ENCODE assay signal across 26 cellular contexts in genomic region chr11:439315-440064, GRCh38. TPM values are rescaled to one million over a fixed set of nuclear protein-coding genes. Genes with fewer than 3 reads are reported as not detected.
DNase-seq lines count a peak whose midpoint lies in the region; ATAC-seq, FAIRE-seq and TF ChIP-seq lines count a peak whose summit lies in the region.
"Had no signal": no experiment of that assay in that cellular context is flagged by ENCODE, and none has a peak within 500 bp of the region (broad histone marks: within the 10 kb centered on the region; RNA-seq: fewer than 3 reads in every experiment).

No MANE protein-coding gene starts in this region.

- POLR2A ChIA-PET in activated CD4-positive, alpha-beta memory T cell treated with anti-CD3 and anti-CD28 coated beads, Interleukin-2, amount 10 ng/mL, durations not matched to agents 7 days and 5 days (lab: Charles Lee) = interaction anchor here (0.9 to 3.1 kb wide), 4 partner anchors 9 to 24 kb away, joined by 4 to 30 read pairs (median 8); partner anchors contain the start of genes PTDSS2 and SIGIRR
- POLR2A ChIA-PET in activated CD4-positive, alpha-beta memory T cell treated with anti-CD3 and anti-CD28 coated beads for 36 hours (lab: Charles Lee) = interaction anchor here (1.0 kb wide), 1 partner anchor 10 kb away, joined by 5 read pairs; no protein-coding TSS in a partner anchor
- POLR2A ChIA-PET in CD8-positive, alpha-beta memory T cell (lab: Charles Lee) = interaction anchor here (0.6 kb wide), 1 partner anchor 8 kb away, joined by 3 read pairs; no protein-coding TSS in a partner anchor
- POLR2A ChIA-PET in GM12878 (lab: Charles Lee) = no interaction called here

- H4K20me1 ChIP-seq in GM12878 (ENCODE audit: control insufficient read depth, insufficient read depth) = no peaks in the 10 kb centered on the region

- H3K27me3 Mint-ChIP-seq in activated CD4-positive, alpha-beta memory T cell treated with anti-CD3 and anti-CD28 coated beads, Interleukin-2, amount 10 ng/mL, durations not matched to agents 7 days and 5 days = peaks cover 9% of the 10 kb centered on the region
- H3K27me3 Mint-ChIP-seq in activated CD4-positive, alpha-beta memory T cell treated with anti-CD3 and anti-CD28 coated beads for 36 hours = peaks cover 2% of the 10 kb centered on the region
- H3K27me3 Mint-ChIP-seq in CD8-positive, alpha-beta memory T cell = peaks cover 0 to 2% of the 10 kb centered on the region in 2 donors

- TF ChIP-seq CTCF in GM12878 (IDR thresholded peaks at IDR 0.05 in 2 of 3, conservative IDR thresholded peaks at IDR 0.05 in 1 of 3; ENCODE audit: control insufficient read depth in 2 of 3, extremely low read depth in 1 of 3, insufficient read depth in 1 of 3, low read depth in 3 of 3, low read length in 3 of 3) = no peak

- peaks cover 32% of the 10 kb centered on the region for H3K4me1 ChIP-seq in CD8-positive, alpha-beta memory T cell (ENCODE audit: insufficient read depth, low read length)
- peaks cover 12% of the 10 kb centered on the region for H3K4me1 ChIP-seq in GM12878 (ENCODE audit: control insufficient read depth, insufficient read depth, low read length)
- H3K4me1 ChIP-seq in neuronal stem cell (ENCODE audit: control insufficient read depth in 2 of 2, insufficient read depth in 1 of 2, low read depth in 1 of 2, low read length in 2 of 2) = peaks cover 6 to 7% of the 10 kb centered on the region in 2 donors

- H3K9me3 Mint-ChIP-seq in activated CD4-positive, alpha-beta memory T cell treated with anti-CD3 and anti-CD28 coated beads, Interleukin-2, amount 10 ng/mL, durations not matched to agents 7 days and 5 days = no peaks in the 10 kb centered on the region
- H3K9me3 Mint-ChIP-seq in activated CD4-positive, alpha-beta memory T cell treated with anti-CD3 and anti-CD28 coated beads for 36 hours = no peaks in the 10 kb centered on the region
- H3K9me3 Mint-ChIP-seq in CD8-positive, alpha-beta memory T cell = no peaks in the 10 kb centered on the region

- peak overlapping the region; percentile 87 for H3K18ac ChIP-seq in neuronal stem cell (ENCODE audit: low read length)

- CTCF ChIA-PET in activated CD4-positive, alpha-beta memory T cell treated with anti-CD3 and anti-CD28 coated beads, Interleukin-2, amount 10 ng/mL, durations not matched to agents 7 days and 5 days (lab: Charles Lee) = interaction anchor here (1.2 to 3.3 kb wide), 2 partner anchors 10 to 33 kb away, joined by 4 to 23 read pairs; partner anchors contain the start of gene PTDSS2
- CTCF ChIA-PET in activated CD4-positive, alpha-beta memory T cell treated with anti-CD3 and anti-CD28 coated beads for 36 hours (lab: Charles Lee) = interaction anchor here (1.2 to 1.3 kb wide), 2 partner anchors 9 to 79 kb away, joined by 5 to 6 read pairs; no protein-coding TSS in a partner anchor
- CTCF ChIA-PET in CD8-positive, alpha-beta memory T cell (lab: Charles Lee) = interaction anchor here (0.9 to 3.4 kb wide), 7 partner anchors 10 to 189 kb away, joined by 3 to 21 read pairs (median 3); partner anchors contain the start of gene PTDSS2
- CTCF ChIA-PET in GM12878 (lab: Yijun Ruan, JAX) = interaction anchor here (0.9 to 4.9 kb wide), 5 partner anchors 10 to 286 kb away, joined by 3 to 34 read pairs (median 3); partner anchors contain the start of gene PTDSS2

- peaks cover 10% of the 10 kb centered on the region for H3K79me2 ChIP-seq in GM12878 (ENCODE audit: control insufficient read depth, insufficient read depth, low read length)
- H3K79me2 ChIP-seq: hepatocyte had no signal

- TF ChIP-seq POLR2A in GM12878 (IDR thresholded peaks at IDR 0.05; ENCODE audit: low read depth, low read length) = no peak

- H3K4me1 Mint-ChIP-seq in activated CD4-positive, alpha-beta memory T cell treated with anti-CD3 and anti-CD28 coated beads, Interleukin-2, amount 10 ng/mL, durations not matched to agents 7 days and 5 days = peaks cover 38% of the 10 kb centered on the region
- peaks cover 31% of the 10 kb centered on the region for H3K4me1 Mint-ChIP-seq in activated CD4-positive, alpha-beta memory T cell treated with anti-CD3 and anti-CD28 coated beads for 36 hours (ENCODE audit: low read depth)
- H3K4me1 Mint-ChIP-seq in CD8-positive, alpha-beta memory T cell = peaks cover 15 to 46% (median 26%) of the 10 kb centered on the region in 3 donors

- no peak overlapping the region for H3K4ac ChIP-seq in neuronal stem cell (ENCODE audit: low read length)

- no peak overlapping the region for H3K9ac ChIP-seq in GM12878 (ENCODE audit: control insufficient read depth, insufficient read depth, low read length)
- peak overlapping the region; percentile 60 for H3K9ac ChIP-seq in neuronal stem cell (ENCODE audit: low read depth, low read length, poor library complexity)

- no peaks in the 10 kb centered on the region for H3K36me3 ChIP-seq in CD8-positive, alpha-beta memory T cell (ENCODE audit: insufficient read depth, low read length)
- H3K36me3 ChIP-seq in GM12878 (ENCODE audit: control insufficient read depth in 2 of 2, insufficient read depth in 2 of 2, low read length in 1 of 2) (no peaks in the 10 kb centered on the region; a peak in 1 of 4 replicates), neuronal stem cell (replicated peaks in 1 of 2; ENCODE audit: control insufficient read depth in 2 of 2, insufficient read depth in 2 of 2, low read length in 2 of 2) (no peaks in the 10 kb centered on the region)
- H3K36me3 ChIP-seq: brain microvascular endothelial cell, transverse colon had no signal

- H4K91ac ChIP-seq in neuronal stem cell (ENCODE audit: low read depth, low read length, poor library complexity) = no peak overlapping the region

- H3K27ac ChIP-seq in CD8-positive, alpha-beta memory T cell (ENCODE audit: low read depth, low read length) = no peak overlapping the region
- H3K27ac ChIP-seq in GM12878 (ENCODE audit: control insufficient read depth, insufficient read depth) (no peak overlapping the region), neuronal stem cell (replicated peaks; ENCODE audit: low read length) (no peak overlapping the region)
- H3K27ac ChIP-seq: brain microvascular endothelial cell, hepatocyte, transverse colon had no signal

- SMC1A ChIA-PET in GM12878 (lab: Charles Lee; ENCODE audit: uncharacterized antibody, unreplicated experiment) = interaction anchor here (1.1 to 1.2 kb wide), 2 partner anchors 10 to 79 kb away, joined by 3 to 4 read pairs; no protein-coding TSS in a partner anchor

- H2BK15ac ChIP-seq in neuronal stem cell (ENCODE audit: low read length) = peak overlapping the region; percentile 37

- H3K23ac ChIP-seq in neuronal stem cell (ENCODE audit: low read depth, low read length, poor library complexity) = peak overlapping the region; percentile 52

- peak overlapping the region; percentile 72 for H2BK120ac ChIP-seq in neuronal stem cell (ENCODE audit: low read depth, low read length)

- RAD21 ChIA-PET in GM12878 (lab: Charles Lee; ENCODE audit: unreplicated experiment) = interaction anchor here (1.1 to 1.2 kb wide), 3 partner anchors 9 to 282 kb away, joined by 3 to 6 read pairs (median 4); partner anchors contain the start of gene PTDSS2

- peaks cover 5% of the 10 kb centered on the region for H3K79me1 ChIP-seq in neuronal stem cell (ENCODE audit: low read depth, low read length)

- DNase-seq in activated CD4-positive, alpha-beta memory T cell treated with anti-CD3 and anti-CD28 coated beads, Interleukin-2, amount 10 ng/mL, durations not matched to agents 7 days and 5 days = no peak
- no peak for DNase-seq in activated CD4-positive, alpha-beta memory T cell treated with anti-CD3 and anti-CD28 coated beads for 36 hours
- DNase-seq in CD8-positive, alpha-beta memory T cell = no peak
- DNase-seq in GM12878 (ENCODE audit: low read depth, low spot score) (no peak), neuronal stem cell (ENCODE audit: low spot score) (no peak), NCI-H1436 treated with DMSO at 0.1 percent for 48 hours (lab: John Stamatoyannopoulos, UW) (no peak)
- DNase-seq in stimulated activated naive CD4-positive, alpha-beta T cell (lab: John Stamatoyannopoulos, UW) = no peak
- DNase-seq: activated CD8-positive, alpha-beta memory T cell treated with anti-CD3 and anti-CD28 coated beads, Interleukin-2, amount 10 ng/mL, durations not matched to agents 7 days and 5 days; brain microvascular endothelial cell; DMS79 treated with DMSO at 0.1 percent for 48 hours; foreskin melanocyte; NCI-H187; NCI-H2171 treated with DMSO at 0.1 percent for 48 hours; NCI-H524 treated with DMSO at 0.1 percent for 48 hours had no signal

- peak overlapping the region; percentile 29 for H4K8ac ChIP-seq in neuronal stem cell (ENCODE audit: low read depth, low read length)

- H3K14ac ChIP-seq in neuronal stem cell (ENCODE audit: low read length) = peak overlapping the region; percentile 89

- H3K4me2 ChIP-seq in GM12878 (ENCODE audit: control insufficient read depth, insufficient read depth) (no peak overlapping the region), neuronal stem cell (ENCODE audit: insufficient read depth, low read length, poor library complexity, severe bottlenecking) (no peak overlapping the region)
- H3K4me2 ChIP-seq: GM23338, hepatocyte had no signal

- H2AFZ ChIP-seq in GM12878 (ENCODE audit: control insufficient read depth, low read depth, low read length) = no peak overlapping the region
- H2AFZ ChIP-seq in neuronal stem cell (ENCODE audit: low read length) = no peak overlapping the region
- H2AFZ ChIP-seq: GM23338, hepatocyte had no signal

- intact Hi-C loops in activated CD4-positive, alpha-beta memory T cell treated with anti-CD3 and anti-CD28 coated beads for 36 hours (cut with micrococcal nuclease) = no loop called here
- intact Hi-C loops in GM12878 (cut with micrococcal nuclease; ENCODE audit: unreplicated experiment) = loop anchor here (10.0 kb wide), 2 partner anchors 135 to 235 kb away; partner anchors contain the start of genes BET1L, IFITM2 and RIC8A

- no peak overlapping the region for H3K4me3 ChIP-seq in CD8-positive, alpha-beta memory T cell (ENCODE audit: low read length)
- H3K4me3 ChIP-seq in GM12878 (no peak overlapping the region; the same call in 1 of the 2 replicates), neuronal stem cell (ENCODE audit: low read length in 2 of 2) (no peak overlapping the region)
- H3K4me3 ChIP-seq: GM23338, hepatocyte, mucosa of descending colon, transverse colon had no signal

- peak overlapping the region; percentile 41 for H2BK12ac ChIP-seq in neuronal stem cell (ENCODE audit: low read length)

- no peak for TF ChIP-seq RAD21 in GM12878 (IDR thresholded peaks at IDR 0.05; ENCODE audit: insufficient read depth, low read depth, low read length)

- ATAC-seq in GM12878 (no peak), HG03439 (IDR thresholded peaks at IDR 0.05; ENCODE audit: unreplicated experiment) (no peak)
- ATAC-seq: activated CD8-positive, alpha-beta memory T cell treated with anti-CD3 and anti-CD28 coated beads, Interleukin-2, amount 10 ng/mL, durations not matched to agents 7 days and 5 days; esophagus mucosa; GM23338; sciatic nerve had no signal

- no peak for FAIRE-seq in GM12878 (lab: Jason Lieb, UNC)
- FAIRE-seq: colon had no signal

- in situ Hi-C loops in GM12878 (cut with MboI) = no loop called here

- H3K27ac Mint-ChIP-seq in activated CD4-positive, alpha-beta memory T cell treated with anti-CD3 and anti-CD28 coated beads, Interleukin-2, amount 10 ng/mL, durations not matched to agents 7 days and 5 days = no peak overlapping the region
- no peak overlapping the region for H3K27ac Mint-ChIP-seq in activated CD4-positive, alpha-beta memory T cell treated with anti-CD3 and anti-CD28 coated beads for 36 hours
- peak overlapping the region in 2 of 8 donors; percentile 63 to 68 for H3K27ac Mint-ChIP-seq in CD8-positive, alpha-beta memory T cell
- H3K27ac Mint-ChIP-seq: activated CD8-positive, alpha-beta memory T cell treated with anti-CD3 and anti-CD28 coated beads, Interleukin-2, amount 10 ng/mL, durations not matched to agents 7 days and 5 days; GM23338 had no signal

- TF ChIP-seq EP300 in GM12878 (IDR thresholded peaks at IDR 0.05; ENCODE audit: borderline replicate concordance in 1 of 2, control insufficient read depth in 1 of 2, low read depth in 2 of 2, low read length in 2 of 2) = no peak

- H3K9me3 ChIP-seq in CD8-positive, alpha-beta memory T cell (ENCODE audit: low read length) = no peaks in the 10 kb centered on the region
- H3K9me3 ChIP-seq in GM12878 (replicated peaks; ENCODE audit: control insufficient read depth, insufficient read depth, low read length) (no peaks in the 10 kb centered on the region), neuronal stem cell (replicated peaks in 1 of 2; ENCODE audit: control insufficient read depth in 2 of 2, insufficient read depth in 1 of 2, low read depth in 1 of 2, low read length in 2 of 2) (peaks cover 0 to 5% of the 10 kb centered on the region in 2 donors)
- H3K9me3 ChIP-seq: mucosa of descending colon, Peyer's patch, transverse colon had no signal

- no TSS peak for BruUV-seq in GM12878 (replicated peaks; lab: Mats Ljungman, UMichigan)

- 74% methylated on average over 23 of the region's 23 CpGs for WGBS in GM12878 (ENCODE audit: insufficient coverage, insufficient replicate concordance, low lambda C conversion rate, missing lambda C conversion rate)
- WGBS in neuronal stem cell (ENCODE audit: extremely low coverage in 2 of 2, insufficient read length in 2 of 2, insufficient replicate concordance in 1 of 2), 2 donors = no CpG with 5 or more reads among the region's 23 CpGs

- H2AK5ac ChIP-seq in neuronal stem cell (ENCODE audit: low read depth, low read length) = peak overlapping the region; percentile 68

- H3K36me3 Mint-ChIP-seq in activated CD4-positive, alpha-beta memory T cell treated with anti-CD3 and anti-CD28 coated beads, Interleukin-2, amount 10 ng/mL, durations not matched to agents 7 days and 5 days (ENCODE audit: low read depth) = no peaks in the 10 kb centered on the region
- no peaks in the 10 kb centered on the region for H3K36me3 Mint-ChIP-seq in activated CD4-positive, alpha-beta memory T cell treated with anti-CD3 and anti-CD28 coated beads for 36 hours
- peaks cover 0 to 2% (median 1%) of the 10 kb centered on the region in 3 donors for H3K36me3 Mint-ChIP-seq in CD8-positive, alpha-beta memory T cell
- H3K36me3 Mint-ChIP-seq: activated CD8-positive, alpha-beta memory T cell treated with anti-CD3 and anti-CD28 coated beads, Interleukin-2, amount 10 ng/mL, durations not matched to agents 7 days and 5 days had no signal

- H3K27me3 ChIP-seq in CD8-positive, alpha-beta memory T cell (ENCODE audit: insufficient read depth, low read length, poor library complexity, severe bottlenecking) = no peaks in the 10 kb centered on the region
- H3K27me3 ChIP-seq in GM12878 (replicated peaks in 1 of 2; ENCODE audit: control insufficient read depth in 2 of 2, insufficient read depth in 2 of 2, low read length in 1 of 2) = no peaks in the 10 kb centered on the region
- peaks cover 0 to 38% (median 0%) of the 10 kb centered on the region in 3 experiments for H3K27me3 ChIP-seq in neuronal stem cell (ENCODE audit: control insufficient read depth in 3 of 3, insufficient read depth in 3 of 3, low read depth in 1 of 3, low read length in 3 of 3)
- H3K27me3 ChIP-seq: brain microvascular endothelial cell, hepatocyte, Peyer's patch had no signal

- peak overlapping the region; percentile 33 for H3K4me3 Mint-ChIP-seq in activated CD4-positive, alpha-beta memory T cell treated with anti-CD3 and anti-CD28 coated beads, Interleukin-2, amount 10 ng/mL, durations not matched to agents 7 days and 5 days
- H3K4me3 Mint-ChIP-seq in activated CD4-positive, alpha-beta memory T cell treated with anti-CD3 and anti-CD28 coated beads for 36 hours = no peak overlapping the region
- H3K4me3 Mint-ChIP-seq in CD8-positive, alpha-beta memory T cell = peak overlapping the region in 6 of 7 donors; percentile 6 to 64 (median 32)
- H3K4me3 Mint-ChIP-seq: GM23338, neural crest cell had no signal

- peak overlapping the region; percentile 90 for H2BK5ac ChIP-seq in neuronal stem cell (ENCODE audit: low read length)

RNA-seq across cellular contexts. Expression of gene ANO9, which starts 2.3 kb away (rescaled TPM):
- 10 to 100 TPM; 69.2 to 73.5 TPM for total RNA-seq in activated CD4-positive, alpha-beta memory T cell treated with anti-CD3 and anti-CD28 coated beads, Interleukin-2, amount 10 ng/mL, durations not matched to agents 7 days and 5 days
- total RNA-seq in activated CD4-positive, alpha-beta memory T cell treated with anti-CD3 and anti-CD28 coated beads for 36 hours = 10 to 100 TPM; 41.7 to 45.6 TPM
- total RNA-seq in CD8-positive, alpha-beta memory T cell = 10 to 100 TPM; 25.3 to 26.4 TPM
- 12.2 TPM for polyA plus RNA-seq in CD8-positive, alpha-beta memory T cell
- 106 and 107 TPM in 2 replicates for total RNA-seq in GM12878 (2013; cell fraction: nucleolus; rRNA removed)
- total RNA-seq in GM12878 (2014; rRNA removed) (16.3 and 19.8 TPM in 2 replicates), GM12878 (2014; rRNA removed; fragmentation: Illumina TruSeq; extraction: Trizol) (7.6 and 9.4 TPM in 2 replicates), GM12878 (2021) (37.0 and 42.3 TPM in 2 replicates)
- polyA plus RNA-seq in GM12878 (2011; ENCODE audit: low read depth) = 14.4 TPM
- polyA plus RNA-seq in GM12878 (2011; rRNA removed) (12.7 and 21.8 TPM in 2 replicates), GM12878 (2014; fragmentation: Illumina TruSeq; extraction: Trizol) (3.0 and 9.5 TPM in 2 replicates), GM12878 (2014; fragmentation: Nextera tagmentation; extraction: Ambion mirVana) (1 to 10 TPM in 1 of 2 experiments, under 1 TPM in 1; 0.21 to 1.6 TPM), GM12878 (2014; rRNA removed) (42.1 and 51.0 TPM in 2 replicates), GM12878 (2016; fragmentation: Nextera tagmentation; extraction: Ambion mirVana) (10 to 100 TPM; 11.0 to 13.0 TPM)
- polyA plus RNA-seq in GM12878 (2011; cell fraction: cytosol; rRNA removed) = 15.7 and 24.8 TPM in 2 replicates
- polyA plus RNA-seq in GM12878 (2011; cell fraction: nucleus; rRNA removed) = 445 and 483 TPM in 2 replicates
- polyA plus RNA-seq in GM12878 (2012) = 46.7 and 48.0 TPM in 2 replicates
- polyA minus RNA-seq in GM12878 (2011; rRNA and poly(A)+ RNA removed) = 7.8 and 14.5 TPM in 2 replicates
- 3.9 and 5.2 TPM in 2 replicates for polyA minus RNA-seq in GM12878 (2011; cell fraction: cytosol; rRNA and poly(A)+ RNA removed)
- polyA minus RNA-seq in GM12878 (2011; cell fraction: nucleus; rRNA and poly(A)+ RNA removed) = 38.2 and 44.2 TPM in 2 replicates
- polyA plus RNA-seq in neuronal stem cell (2013, experiment 1 of 2) = 2.8 TPM
- 1.9 TPM for polyA plus RNA-seq in neuronal stem cell (2013, experiment 2 of 2)
- total RNA-seq: A172, neural crest cell, SK-MEL-5 had no signal

RNA-seq across cellular contexts. Expression of gene PTDSS2, which starts 10.6 kb away (rescaled TPM):
- total RNA-seq in activated CD4-positive, alpha-beta memory T cell treated with anti-CD3 and anti-CD28 coated beads, Interleukin-2, amount 10 ng/mL, durations not matched to agents 7 days and 5 days = 10 to 100 TPM; 20.1 to 21.5 TPM
- total RNA-seq in activated CD4-positive, alpha-beta memory T cell treated with anti-CD3 and anti-CD28 coated beads for 36 hours = 10 to 100 TPM; 15.0 to 16.7 TPM
- 10 to 100 TPM; 26.2 to 28.4 TPM for total RNA-seq in CD8-positive, alpha-beta memory T cell
- polyA plus RNA-seq in CD8-positive, alpha-beta memory T cell = 11.5 TPM
- 62.9 and 72.6 TPM in 2 replicates for total RNA-seq in GM12878 (2013; cell fraction: nucleolus; rRNA removed)
- total RNA-seq in GM12878 (2014; rRNA removed) (17.2 and 18.3 TPM in 2 replicates), GM12878 (2014; rRNA removed; fragmentation: Illumina TruSeq; extraction: Trizol) (4.8 and 6.6 TPM in 2 replicates), GM12878 (2021) (21.1 and 24.9 TPM in 2 replicates)
- polyA plus RNA-seq in GM12878 (2011; ENCODE audit: low read depth) = 4.3 TPM
- polyA plus RNA-seq in GM12878 (2011; rRNA removed) (6.0 and 9.1 TPM in 2 replicates), GM12878 (2014; fragmentation: Illumina TruSeq; extraction: Trizol) (6.1 and 9.9 TPM in 2 replicates), GM12878 (2014; fragmentation: Nextera tagmentation; extraction: Ambion mirVana) (under 1 TPM; 0.39 to 0.66 TPM), GM12878 (2014; rRNA removed) (18.4 and 18.5 TPM in 2 replicates), GM12878 (2016; fragmentation: Nextera tagmentation; extraction: Ambion mirVana) (10 to 100 TPM; 12.6 to 16.8 TPM)
- polyA plus RNA-seq in GM12878 (2011; cell fraction: cytosol; rRNA removed) = 15.2 and 17.0 TPM in 2 replicates
- polyA plus RNA-seq in GM12878 (2011; cell fraction: nucleus; rRNA removed) = 92.1 and 99.5 TPM in 2 replicates
- 14.4 and 15.3 TPM in 2 replicates for polyA plus RNA-seq in GM12878 (2012)
- polyA minus RNA-seq in GM12878 (2011; rRNA and poly(A)+ RNA removed) = 14.0 and 20.2 TPM in 2 replicates
- polyA minus RNA-seq in GM12878 (2011; cell fraction: cytosol; rRNA and poly(A)+ RNA removed) = 3.5 and 4.7 TPM in 2 replicates
- polyA minus RNA-seq in GM12878 (2011; cell fraction: nucleus; rRNA and poly(A)+ RNA removed) = 14.5 and 26.6 TPM in 2 replicates
- 27.4 TPM for polyA plus RNA-seq in neuronal stem cell (2013, experiment 1 of 2)
- polyA plus RNA-seq in neuronal stem cell (2013, experiment 2 of 2) = 26.0 TPM

RNA-seq across cellular contexts. Expression of gene SIGIRR, which starts 24.7 kb away (rescaled TPM):
- 100 to 1,000 TPM; 170 to 178 TPM for total RNA-seq in activated CD4-positive, alpha-beta memory T cell treated with anti-CD3 and anti-CD28 coated beads, Interleukin-2, amount 10 ng/mL, durations not matched to agents 7 days and 5 days
- total RNA-seq in activated CD4-positive, alpha-beta memory T cell treated with anti-CD3 and anti-CD28 coated beads for 36 hours = 10 to 100 TPM; 55.0 to 57.2 TPM
- total RNA-seq in CD8-positive, alpha-beta memory T cell = 10 to 100 TPM; 54.2 to 59.4 TPM
- 267 TPM for polyA plus RNA-seq in CD8-positive, alpha-beta memory T cell
- 3.3 and 3.7 TPM in 2 replicates for total RNA-seq in GM12878 (2013; cell fraction: nucleolus; rRNA removed)
- 5.2 and 6.5 TPM in 2 replicates for total RNA-seq in GM12878 (2014; rRNA removed)
- 1.9 and 3.8 TPM in 2 replicates for total RNA-seq in GM12878 (2014; rRNA removed; fragmentation: Illumina TruSeq; extraction: Trizol)
- total RNA-seq in GM12878 (2021) = 10.1 and 10.9 TPM in 2 replicates
- polyA plus RNA-seq in GM12878 (2011; ENCODE audit: low read depth) = 3.5 TPM
- polyA plus RNA-seq in GM12878 (2011; rRNA removed) = 2.2 and 5.1 TPM in 2 replicates
- polyA plus RNA-seq in GM12878 (2011; cell fraction: cytosol; rRNA removed) = 8.6 and 12.4 TPM in 2 replicates
- polyA plus RNA-seq in GM12878 (2011; cell fraction: nucleus; rRNA removed) = 22.5 TPM in 2 replicates
- 8.7 and 14.5 TPM in 2 replicates for polyA plus RNA-seq in GM12878 (2012)
- 0.82 and 1.7 TPM in 2 replicates for polyA plus RNA-seq in GM12878 (2014; fragmentation: Illumina TruSeq; extraction: Trizol)
- 1 to 10 TPM in 1 of 2 experiments, under 1 TPM in 1; 0.18 to 1.2 TPM for polyA plus RNA-seq in GM12878 (2014; fragmentation: Nextera tagmentation; extraction: Ambion mirVana)
- 10.5 and 10.8 TPM in 2 replicates for polyA plus RNA-seq in GM12878 (2014; rRNA removed)
- 1 to 10 TPM; 5.2 to 7.2 TPM for polyA plus RNA-seq in GM12878 (2016; fragmentation: Nextera tagmentation; extraction: Ambion mirVana)
- 1.7 and 4.0 TPM in 2 replicates for polyA minus RNA-seq in GM12878 (2011; rRNA and poly(A)+ RNA removed)
- polyA minus RNA-seq in GM12878 (2011; cell fraction: cytosol; rRNA and poly(A)+ RNA removed) = 4.8 and 5.9 TPM in 2 replicates
- polyA minus RNA-seq in GM12878 (2011; cell fraction: nucleus; rRNA and poly(A)+ RNA removed) = 3.1 and 3.3 TPM in 2 replicates
- 15.1 TPM for polyA plus RNA-seq in neuronal stem cell (2013, experiment 1 of 2)
- polyA plus RNA-seq in neuronal stem cell (2013, experiment 2 of 2) = 13.4 TPM

RNA-seq across cellular contexts. Expression of gene PKP3, which starts 45.5 kb away (rescaled TPM):
- total RNA-seq in activated CD4-positive, alpha-beta memory T cell treated with anti-CD3 and anti-CD28 coated beads, Interleukin-2, amount 10 ng/mL, durations not matched to agents 7 days and 5 days = not detected
- under 1 TPM in 1 of 2 experiments, not detected in 1; 0.40 TPM for total RNA-seq in activated CD4-positive, alpha-beta memory T cell treated with anti-CD3 and anti-CD28 coated beads for 36 hours
- not detected for total RNA-seq in CD8-positive, alpha-beta memory T cell
- 1.1 TPM for polyA plus RNA-seq in CD8-positive, alpha-beta memory T cell
- total RNA-seq in GM12878 (2013; cell fraction: nucleolus; rRNA removed) = not detected in 2 replicates
- total RNA-seq in GM12878 (2014; rRNA removed) (not detected in 2 replicates), GM12878 (2014; rRNA removed; fragmentation: Illumina TruSeq; extraction: Trizol) (not detected in 2 replicates), GM12878 (2021) (0.37 and 0.90 TPM in 2 replicates)
- polyA plus RNA-seq in GM12878 (2011; ENCODE audit: low read depth) = not detected
- polyA plus RNA-seq in GM12878 (2011; rRNA removed) (not detected in 2 replicates), GM12878 (2014; fragmentation: Illumina TruSeq; extraction: Trizol) (not detected in 2 replicates), GM12878 (2014; fragmentation: Nextera tagmentation; extraction: Ambion mirVana) (not detected), GM12878 (2014; rRNA removed) (0.23 and 0.45 TPM in 2 replicates), GM12878 (2016; fragmentation: Nextera tagmentation; extraction: Ambion mirVana) (not detected)
- 0.05 TPM in 1 of 2 replicates, not detected in the other for polyA plus RNA-seq in GM12878 (2011; cell fraction: cytosol; rRNA removed)
- polyA plus RNA-seq in GM12878 (2011; cell fraction: nucleus; rRNA removed) = 0.09 and 0.34 TPM in 2 replicates
- polyA plus RNA-seq in GM12878 (2012) = not detected in 2 replicates
- not detected in 2 replicates for polyA minus RNA-seq in GM12878 (2011; rRNA and poly(A)+ RNA removed)
- 1.5 and 2.1 TPM in 2 replicates for polyA minus RNA-seq in GM12878 (2011; cell fraction: cytosol; rRNA and poly(A)+ RNA removed)
- 0.12 and 1.2 TPM in 2 replicates for polyA minus RNA-seq in GM12878 (2011; cell fraction: nucleus; rRNA and poly(A)+ RNA removed)
- polyA plus RNA-seq in neuronal stem cell (2013, experiment 1 of 2) = 0.40 TPM
- 0.40 TPM for polyA plus RNA-seq in neuronal stem cell (2013, experiment 2 of 2)
- total RNA-seq: SK-MEL-5 had no signal

Comparison
In these comparisons a context has a peak if more than half of its experiments do, and no peak if none do; other contexts are left out.
1. RNA of gene SIGIRR, which starts 24.7 kb away (total RNA-seq): 170 to 178 TPM in activated CD4-positive, alpha-beta memory T cell treated with anti-CD3 and anti-CD28 coated beads, Interleukin-2, amount 10 ng/mL, durations not matched to agents 7 days and 5 days, 54.2 to 59.4 TPM in CD8-positive, alpha-beta memory T cell and 55.0 to 57.2 TPM in activated CD4-positive, alpha-beta memory T cell treated with anti-CD3 and anti-CD28 coated beads for 36 hours; 1.9 to 10.9 TPM in GM12878; every median in the first group is over 4 times any median in the second.